8 cellular contexts compared by ENCODE assay signal in genomic region chr5:147234825-147235635, GRCh38. TPM values are rescaled to one million over a fixed set of nuclear protein-coding genes. Genes with fewer than 3 reads are reported as not detected.
A peak's percentile ranks its signal among the peaks of the same experiment; 100 is the strongest.
DNase-seq lines count a peak whose midpoint lies in the region; ATAC-seq and TF ChIP-seq lines count a peak whose summit lies in the region.

Gene STK32A (plus strand): TSS chr5:147235026. CDS start chr5:147239635, 4,609 bp downstream.

- H3K27ac Mint-ChIP-seq in endothelial cell (ENCODE audit: unreplicated experiment): no peak within 1 kb of the TSS

- H3K4me1 Mint-ChIP-seq in endothelial cell (ENCODE audit: unreplicated experiment): no peaks in the 10 kb centered on the region

- H3K27me3 ChIP-seq in upper lobe of right lung: peaks cover 17% of the 10 kb centered on the region

- H3K9me3 ChIP-seq in mesodermal cell (ENCODE audit: control insufficient read depth, low read length) (no peaks in the 10 kb centered on the region), upper lobe of right lung (no peaks in the 10 kb centered on the region)

- ATAC-seq in upper lobe of right lung (peak; percentile 99), HG03460 (IDR thresholded peaks at IDR 0.05; ENCODE audit: unreplicated experiment) (no peak), HG02970 (IDR thresholded peaks at IDR 0.05; ENCODE audit: low FRiP score, unreplicated experiment) (no peak)

- WGBS in mesodermal cell (ENCODE audit: insufficient coverage in 2 of 2), 2 experiments: 1% methylated on average over 19 to 22 of the region's 28 CpGs

- H3K27ac ChIP-seq in mesodermal cell (ENCODE audit: low read depth, low read length, severe bottlenecking): no peak within 1 kb of the TSS
- H3K27ac ChIP-seq in upper lobe of right lung: peak within 1 kb of the TSS; percentile 9

- no peaks in the 10 kb centered on the region for H3K36me3 ChIP-seq in mesodermal cell (ENCODE audit: control insufficient read depth, insufficient read depth, low read length)
- no peaks in the 10 kb centered on the region for H3K36me3 ChIP-seq in upper lobe of right lung

- H3K27me3 Mint-ChIP-seq in endothelial cell (ENCODE audit: unreplicated experiment): peaks cover 6% of the 10 kb centered on the region

- DNase-seq in GOT3 (lab: John Stamatoyannopoulos, UW) (peak; percentile 18), NCI-H774 (lab: John Stamatoyannopoulos, UW) (peak; percentile 90), endothelial cell (ENCODE audit: low spot score) (peak; percentile 48), upper lobe of right lung (peak; percentile 92), mesenteric fat pad (ENCODE audit: low spot score) (no peak)

- H3K36me3 Mint-ChIP-seq in endothelial cell (ENCODE audit: low read depth, unreplicated experiment): no peaks in the 10 kb centered on the region

- intact Hi-C loops in upper lobe of right lung (cut with DNase I): loop anchor here (10.0 kb wide), 1 partner anchor 140 kb away; no protein-coding TSS in a partner anchor

- no peaks in the 10 kb centered on the region for H3K9me3 Mint-ChIP-seq in endothelial cell (ENCODE audit: unreplicated experiment)

- H3K4me3 ChIP-seq in mesodermal cell (ENCODE audit: extremely low read depth, insufficient read depth, low read length, poor library complexity, severe bottlenecking): peak within 1 kb of the TSS; percentile 42
- peak within 1 kb of the TSS; percentile 56 for H3K4me3 ChIP-seq in upper lobe of right lung

- peaks cover 7% of the 10 kb centered on the region for H3K4me1 ChIP-seq in mesodermal cell (ENCODE audit: control insufficient read depth, insufficient read depth, low read length, poor library complexity, severe bottlenecking)
- no peaks in the 10 kb centered on the region for H3K4me1 ChIP-seq in upper lobe of right lung

- peak within 1 kb of the TSS; percentile 51 for H3K4me3 Mint-ChIP-seq in endothelial cell (ENCODE audit: unreplicated experiment)

- TF ChIP-seq CTCF in endothelial cell (IDR thresholded peaks at IDR 0.05; ENCODE audit: unreplicated experiment): no peak
- no peak for TF ChIP-seq CTCF in upper lobe of right lung (IDR thresholded peaks at IDR 0.05)

RNA-seq across cellular contexts. Expression of gene STK32A, which starts in this region (rescaled TPM):
- total RNA-seq in endothelial cell (ENCODE audit: unreplicated experiment) (0.87 TPM), upper lobe of right lung (10.2 TPM), mesenteric fat pad (0.51 TPM)
- 0.22 TPM for polyA plus RNA-seq in mesodermal cell (2013, experiment 1 of 2)
- 2.0 TPM for polyA plus RNA-seq in mesodermal cell (2013, experiment 2 of 2)

Comparison
In these comparisons a context has a peak if more than half of its experiments do, and no peak if none do; other contexts are left out.
1. Peak in DNase-seq in endothelial cell; RNA of the gene not detected or under 1 TPM.